ENCODE assay signal across 8 cellular contexts in the genomic region with DNA sequence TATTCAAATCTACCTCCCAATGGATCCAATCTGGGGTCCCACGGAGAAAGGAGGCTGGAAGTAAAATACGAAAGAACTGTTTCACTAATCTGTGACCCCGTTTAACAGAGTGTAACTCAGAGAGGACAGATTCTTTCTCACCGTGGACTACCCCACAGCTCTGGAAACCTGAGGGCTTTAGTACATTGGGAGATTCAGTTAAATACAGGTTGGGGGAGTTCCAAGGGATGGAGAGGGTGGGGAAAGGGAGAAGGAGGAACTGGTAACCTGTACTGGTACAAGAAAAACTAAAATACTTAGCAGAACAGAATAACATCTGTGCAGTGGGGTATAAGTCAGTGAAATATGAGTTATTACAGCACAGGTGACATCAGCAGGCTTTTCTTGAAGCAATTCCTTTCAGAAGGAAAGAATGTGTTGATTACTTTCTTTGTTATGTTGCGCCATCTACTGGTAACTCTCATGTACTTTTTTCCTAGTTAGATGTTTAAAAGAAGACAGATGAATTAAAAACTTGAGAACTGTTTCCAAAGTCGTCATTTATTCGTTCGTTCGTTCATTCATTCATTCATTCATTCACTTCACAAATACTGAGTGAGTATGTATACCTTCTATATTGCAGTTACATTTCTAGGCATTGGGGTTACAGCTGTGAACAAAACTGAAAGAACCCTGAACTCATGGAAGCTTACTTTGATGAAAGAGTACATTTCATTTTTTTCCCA. TPM values are rescaled to one million over a fixed set of nuclear protein-coding genes. Genes with fewer than 3 reads are reported as not detected.
A peak's percentile ranks its signal among the peaks of the same experiment; 100 is the strongest.
DNase-seq lines count a peak whose midpoint lies in the region; ATAC-seq and TF ChIP-seq lines count a peak whose summit lies in the region.

No MANE protein-coding gene starts in this region.

- ATAC-seq in stimulated activated naive CD8-positive, alpha-beta T cell treated with anti-CD3 and anti-CD28 coated beads, Interleukin-15, amount 100 ng/mL, for 72 hours = peak; percentile 74
- no peak for ATAC-seq in stimulated activated naive CD8-positive, alpha-beta T cell treated with anti-CD3 and anti-CD28 coated beads, Interleukin-15, Interleukin-2, amounts not matched to agents 100 U/mL and 50 U/mL, for 24 hours
- ATAC-seq in omental fat pad (ENCODE audit: low FRiP score) (no peak), GM18907 (IDR thresholded peaks at IDR 0.05; ENCODE audit: unreplicated experiment) (no peak)

- no peak overlapping the region for H3K4me3 ChIP-seq in fibroblast of mammary gland (ENCODE audit: control insufficient read depth, low read depth, low read length)

- H3K4me1 Mint-ChIP-seq in stimulated activated naive CD8-positive, alpha-beta T cell treated with anti-CD3 and anti-CD28 coated beads, Interleukin-15, amount 100 ng/mL, for 72 hours = no peaks in the 10 kb centered on the region
- no peaks in the 10 kb centered on the region for H3K4me1 Mint-ChIP-seq in activated T-helper 2 cell treated with anti-CD3 and anti-CD28 coated beads, Interferon-gamma antibody, Interleukin-2, Interleukin-4, amounts not matched to agents 10 μg/mL and 5 μg/mL and 100 μg/mL, durations not matched to agents 14 hours and 24 hours and 36 hours (ENCODE audit: low read depth)

- no peak overlapping the region for H3K4me3 Mint-ChIP-seq in stimulated activated naive CD8-positive, alpha-beta T cell treated with anti-CD3 and anti-CD28 coated beads, Interleukin-15, amount 100 ng/mL, for 72 hours
- H3K4me3 Mint-ChIP-seq in activated T-helper 2 cell treated with anti-CD3 and anti-CD28 coated beads, Interferon-gamma antibody, Interleukin-2, Interleukin-4, amounts not matched to agents 10 μg/mL and 5 μg/mL and 100 μg/mL, durations not matched to agents 14 hours and 24 hours and 36 hours (ENCODE audit: low read depth) = no peak overlapping the region

- no peaks in the 10 kb centered on the region for H3K36me3 Mint-ChIP-seq in activated T-helper 2 cell treated with anti-CD3 and anti-CD28 coated beads, Interferon-gamma antibody, Interleukin-2, Interleukin-4, amounts not matched to agents 10 μg/mL and 5 μg/mL and 100 μg/mL, durations not matched to agents 14 hours and 24 hours and 36 hours (ENCODE audit: low read depth)

- intact Hi-C loops in activated T-helper 2 cell treated with anti-CD3 and anti-CD28 coated beads, Interferon-gamma antibody, Interleukin-2, Interleukin-4, amounts not matched to agents 10 μg/mL and 5 μg/mL and 100 μg/mL, durations not matched to agents 14 hours and 24 hours and 36 hours (cut with micrococcal nuclease) = loop anchor here (1.0 to 5.0 kb wide), 3 partner anchors 80 to 187 kb away; no protein-coding TSS in a partner anchor

- H3K27me3 Mint-ChIP-seq in stimulated activated naive CD8-positive, alpha-beta T cell treated with anti-CD3 and anti-CD28 coated beads, Interleukin-15, amount 100 ng/mL, for 72 hours = no peaks in the 10 kb centered on the region
- H3K27me3 Mint-ChIP-seq in activated T-helper 2 cell treated with anti-CD3 and anti-CD28 coated beads, Interferon-gamma antibody, Interleukin-2, Interleukin-4, amounts not matched to agents 10 μg/mL and 5 μg/mL and 100 μg/mL, durations not matched to agents 14 hours and 24 hours and 36 hours (ENCODE audit: low read depth) = peaks cover 16% of the 10 kb centered on the region

- H3K27ac Mint-ChIP-seq in stimulated activated naive CD8-positive, alpha-beta T cell treated with anti-CD3 and anti-CD28 coated beads, Interleukin-15, amount 100 ng/mL, for 72 hours = no peak overlapping the region
- no peak overlapping the region for H3K27ac Mint-ChIP-seq in activated T-helper 2 cell treated with anti-CD3 and anti-CD28 coated beads, Interferon-gamma antibody, Interleukin-2, Interleukin-4, amounts not matched to agents 10 μg/mL and 5 μg/mL and 100 μg/mL, durations not matched to agents 14 hours and 24 hours and 36 hours

- DNase-seq in stimulated activated naive CD8-positive, alpha-beta T cell treated with anti-CD3 and anti-CD28 coated beads, Interleukin-15, amount 100 ng/mL, for 72 hours = peak in 1 of 2 donors; percentile 5
- no peak for DNase-seq in stimulated activated naive CD8-positive, alpha-beta T cell treated with anti-CD3 and anti-CD28 coated beads, Interleukin-15, Interleukin-2, amounts not matched to agents 100 U/mL and 50 U/mL, for 24 hours
- DNase-seq in NCI-H1417 treated with DMSO at 0.1 percent for 48 hours (lab: John Stamatoyannopoulos, UW) (peak; percentile 45), SKM-1 treated with dmso at 0.1 percent for 144 hours (lab: John Stamatoyannopoulos, UW; ENCODE audit: unreplicated experiment) (peak; percentile 65), fibroblast of mammary gland (ENCODE audit: low read depth) (peak; percentile 85), omental fat pad (ENCODE audit: low spot score) (no peak)
- no peak for DNase-seq in activated T-helper 2 cell treated with anti-CD3 and anti-CD28 coated beads, Interferon-gamma antibody, Interleukin-2, Interleukin-4, amounts not matched to agents 10 μg/mL and 5 μg/mL and 100 μg/mL, durations not matched to agents 14 hours and 24 hours and 36 hours (ENCODE audit: low spot score)

- TF ChIP-seq CTCF in fibroblast of mammary gland (conservative IDR thresholded peaks at IDR 0.05; ENCODE audit: control insufficient read depth, insufficient read depth, low read depth, low read length) (peak; percentile 51), omental fat pad (IDR thresholded peaks at IDR 0.05) (peak in 2 of 3 donors; percentile 69 to 77)

- no peaks in the 10 kb centered on the region for H3K9me3 Mint-ChIP-seq in stimulated activated naive CD8-positive, alpha-beta T cell treated with anti-CD3 and anti-CD28 coated beads, Interleukin-15, amount 100 ng/mL, for 72 hours
- peaks cover 3% of the 10 kb centered on the region for H3K9me3 Mint-ChIP-seq in activated T-helper 2 cell treated with anti-CD3 and anti-CD28 coated beads, Interferon-gamma antibody, Interleukin-2, Interleukin-4, amounts not matched to agents 10 μg/mL and 5 μg/mL and 100 μg/mL, durations not matched to agents 14 hours and 24 hours and 36 hours

RNA-seq across cellular contexts. Expression of a gene that starts 30.0 kb away (rescaled TPM):
- 1,000 to 10,000 TPM in 1 of 4 donors, 100 to 1,000 TPM in 3; 398 to 1,331 (median 641) TPM for total RNA-seq in omental fat pad
- 18.9 and 21.0 TPM in 2 replicates for total RNA-seq in activated T-helper 2 cell treated with anti-CD3 and anti-CD28 coated beads, Interferon-gamma antibody, Interleukin-2, Interleukin-4, amounts not matched to agents 10 μg/mL and 5 μg/mL and 100 μg/mL, durations not matched to agents 14 hours and 24 hours and 36 hours

Comparison
In these comparisons a context has a peak if more than half of its experiments do, and no peak if none do; other contexts are left out.
1. DNase-seq: peak in NCI-H1417 treated with DMSO at 0.1 percent for 48 hours (single experiment), SKM-1 treated with dmso at 0.1 percent for 144 hours (single experiment) and fibroblast of mammary gland (single experiment); none in stimulated activated naive CD8-positive, alpha-beta T cell treated with anti-CD3 and anti-CD28 coated beads, Interleukin-15, Interleukin-2, amounts not matched to agents 100 U/mL and 50 U/mL, for 24 hours (single experiment), omental fat pad (single experiment) and activated T-helper 2 cell treated with anti-CD3 and anti-CD28 coated beads, Interferon-gamma antibody, Interleukin-2, Interleukin-4, amounts not matched to agents 10 μg/mL and 5 μg/mL and 100 μg/mL, durations not matched to agents 14 hours and 24 hours and 36 hours (single experiment).
2. RNA of a gene that starts 30.0 kb away (total RNA-seq): 398 to 1,331 TPM in omental fat pad; 18.9 to 21.0 TPM in activated T-helper 2 cell treated with anti-CD3 and anti-CD28 coated beads, Interferon-gamma antibody, Interleukin-2, Interleukin-4, amounts not matched to agents 10 μg/mL and 5 μg/mL and 100 μg/mL, durations not matched to agents 14 hours and 24 hours and 36 hours; every median in the first group is over 10 times any median in the second.